Comparison of ENCODE assay signal across 13 cellular contexts in the genomic region with DNA sequence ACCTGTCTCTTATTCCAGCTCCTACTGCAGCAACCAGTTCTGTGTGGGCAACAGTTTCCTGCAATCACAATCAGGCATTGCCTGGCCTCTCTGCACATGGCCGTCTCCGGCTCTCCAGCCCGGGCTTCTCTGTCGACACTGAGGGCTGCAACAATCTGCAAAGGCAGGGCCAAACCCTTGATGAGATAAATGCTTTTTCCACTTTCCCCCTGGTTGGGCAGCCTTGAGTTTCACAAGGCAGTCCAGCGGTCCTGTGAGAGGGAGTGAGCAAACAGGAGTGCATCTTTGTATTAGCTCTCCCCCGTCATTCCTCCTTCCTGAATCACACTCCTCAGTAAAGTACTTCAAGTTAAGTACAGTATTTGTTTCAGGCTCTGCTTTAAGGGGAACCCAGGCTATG. TPM values are rescaled to one million over a fixed set of nuclear protein-coding genes. Genes with fewer than 3 reads are reported as not detected.
A peak's percentile ranks its signal among the peaks of the same experiment; 100 is the strongest.
DNase-seq lines count a peak whose midpoint lies in the region; ATAC-seq and TF ChIP-seq lines count a peak whose summit lies in the region.
"Had no signal": no experiment of that assay in that cellular context is flagged by ENCODE, and none has a peak within 500 bp of the region (broad histone marks: within the 10 kb centered on the region; RNA-seq: fewer than 3 reads in every experiment).

No MANE protein-coding gene starts in this region.

- H3K4me1 Mint-ChIP-seq in activated naive CD8-positive, alpha-beta T cell treated with anti-CD3 and anti-CD28 coated beads, Interleukin-2, amount 50 U/mL, for 24 hours, result no peaks in the 10 kb centered on the region
- H3K4me1 Mint-ChIP-seq: activated CD4-positive, alpha-beta T cell treated with anti-CD3 and anti-CD28 coated beads for 36 hours had no signal

- H3K9me3 Mint-ChIP-seq in activated naive CD8-positive, alpha-beta T cell treated with anti-CD3 and anti-CD28 coated beads, Interleukin-2, amount 50 U/mL, for 24 hours, result no peaks in the 10 kb centered on the region

- H3K36me3 Mint-ChIP-seq in activated naive CD8-positive, alpha-beta T cell treated with anti-CD3 and anti-CD28 coated beads, Interleukin-2, amount 50 U/mL, for 24 hours (ENCODE audit: low read depth), result no peaks in the 10 kb centered on the region
- H3K36me3 Mint-ChIP-seq: activated naive CD4-positive, alpha-beta T cell treated with anti-CD3 and anti-CD28 coated beads, Interleukin-2, amount 50 U/mL, for 72 hours had no signal

- ATAC-seq in activated naive CD8-positive, alpha-beta T cell treated with anti-CD3 and anti-CD28 coated beads, Interleukin-2, amount 50 U/mL, for 24 hours, result no peak
- ATAC-seq in mucosa of descending colon, result no peak
- ATAC-seq: activated CD4-positive, alpha-beta T cell treated with anti-CD3 and anti-CD28 coated beads for 36 hours; activated naive CD4-positive, alpha-beta T cell treated with anti-CD3 and anti-CD28 coated beads, Interleukin-2, amount 50 U/mL, for 72 hours had no signal

- 24% methylated on average over 6 of the region's 6 CpGs for WGBS in esophagus muscularis mucosa

- H3K36me3 ChIP-seq in esophagus muscularis mucosa, result no peaks in the 10 kb centered on the region
- H3K36me3 ChIP-seq in mucosa of descending colon (ENCODE audit: low read depth), result no peaks in the 10 kb centered on the region

- TF ChIP-seq POLR2A in esophagus muscularis mucosa (IDR thresholded peaks at IDR 0.05; ENCODE audit: low read depth), result no peak

- H3K4me3 Mint-ChIP-seq in activated naive CD8-positive, alpha-beta T cell treated with anti-CD3 and anti-CD28 coated beads, Interleukin-2, amount 50 U/mL, for 24 hours, result no peak overlapping the region
- H3K4me3 Mint-ChIP-seq: activated CD4-positive, alpha-beta T cell treated with anti-CD3 and anti-CD28 coated beads for 36 hours had no signal

- intact Hi-C loops in esophagus muscularis mucosa (cut with DNase I) (no loop called here), mucosa of descending colon (cut with DNase I, micrococcal nuclease) (no loop called here)

- peak; percentile 78 for DNase-seq in EL
- DNase-seq in NCI-H226, result peak; percentile 99
- peak; percentile 91 for DNase-seq in esophagus muscularis mucosa (ENCODE audit: extremely low spot score)
- DNase-seq in non-pigmented ciliary epithelial cell (ENCODE audit: low read depth), result peak; percentile 76
- DNase-seq in activated naive CD8-positive, alpha-beta T cell treated with anti-CD3 and anti-CD28 coated beads, Interleukin-2, amount 50 U/mL, for 24 hours, result no peak
- DNase-seq in mucosa of descending colon, result no peak
- DNase-seq in activated CD4-positive, alpha-beta T cell treated with anti-CD3 and anti-CD28 coated beads for 4 hours, result no peak
- no peak for DNase-seq in NCI-H82 treated with DMSO at 0.1 percent for 48 hours (lab: John Stamatoyannopoulos, UW; ENCODE audit: unreplicated experiment)
- DNase-seq: activated CD4-positive, alpha-beta T cell treated with anti-CD3 and anti-CD28 coated beads for 36 hours; erythroblast; NCI-H187 treated with DMSO at 0.1 percent for 48 hours; SHP77 treated with DMSO at 0.1 percent for 48 hours had no signal

- H3K27me3 Mint-ChIP-seq in activated naive CD8-positive, alpha-beta T cell treated with anti-CD3 and anti-CD28 coated beads, Interleukin-2, amount 50 U/mL, for 24 hours, result peaks cover 4% of the 10 kb centered on the region

- H3K27ac Mint-ChIP-seq in activated naive CD8-positive, alpha-beta T cell treated with anti-CD3 and anti-CD28 coated beads, Interleukin-2, amount 50 U/mL, for 24 hours, result no peak overlapping the region
- H3K27ac Mint-ChIP-seq: activated CD4-positive, alpha-beta T cell treated with anti-CD3 and anti-CD28 coated beads for 36 hours; activated naive CD4-positive, alpha-beta T cell treated with anti-CD3 and anti-CD28 coated beads, Interleukin-2, amount 50 U/mL, for 72 hours had no signal

- no peak for TF ChIP-seq EP300 in esophagus muscularis mucosa (IDR thresholded peaks at IDR 0.05)

- peaks cover 0 to 8% (median 4%) of the 10 kb centered on the region in 4 donors for H3K4me1 ChIP-seq in esophagus muscularis mucosa
- no peaks in the 10 kb centered on the region for H3K4me1 ChIP-seq in mucosa of descending colon (ENCODE audit: low read depth)

- no peak overlapping the region for H3K4me3 ChIP-seq in esophagus muscularis mucosa
- H3K4me3 ChIP-seq in mucosa of descending colon, result no peak overlapping the region

- no peaks in the 10 kb centered on the region for H3K9me3 ChIP-seq in esophagus muscularis mucosa
- no peaks in the 10 kb centered on the region for H3K9me3 ChIP-seq in mucosa of descending colon

- no peaks in the 10 kb centered on the region for H3K27me3 ChIP-seq in esophagus muscularis mucosa

- H3K27ac ChIP-seq in esophagus muscularis mucosa (replicated peaks in 1 of 4), result no peak overlapping the region

- no peak for TF ChIP-seq CTCF in esophagus muscularis mucosa (IDR thresholded peaks at IDR 0.05)
- TF ChIP-seq CTCF in mucosa of descending colon (IDR thresholded peaks at IDR 0.05), result no peak

RNA-seq across cellular contexts. Expression of a gene that starts 40.7 kb away (rescaled TPM):
- total RNA-seq in esophagus muscularis mucosa (10 to 100 TPM; 19.5 to 26.2 (median 21.6) TPM), mucosa of descending colon (10 to 100 TPM; 19.1 to 31.5 (median 27.0) TPM)

RNA-seq across cellular contexts. Expression of a gene that starts 46.9 kb away (rescaled TPM):
- total RNA-seq in esophagus muscularis mucosa (10 to 100 TPM; 15.0 to 20.8 (median 17.1) TPM), mucosa of descending colon (10 to 100 TPM; 18.8 to 27.0 (median 26.3) TPM)

Comparison
In these comparisons a context has a peak if more than half of its experiments do, and no peak if none do; other contexts are left out.
1. DNase-seq: peak in EL (single experiment), NCI-H226 (single experiment), esophagus muscularis mucosa (single experiment) and non-pigmented ciliary epithelial cell (single experiment); none in activated naive CD8-positive, alpha-beta T cell treated with anti-CD3 and anti-CD28 coated beads, Interleukin-2, amount 50 U/mL, for 24 hours (single experiment), mucosa of descending colon (0 of 3), activated CD4-positive, alpha-beta T cell treated with anti-CD3 and anti-CD28 coated beads for 4 hours (0 of 2) and NCI-H82 treated with DMSO at 0.1 percent for 48 hours (single experiment).